In genomic region chr20:61644387-61645076, GRCh38 we compare ENCODE assay signal across 20 cellular contexts.
DNase-seq lines count a peak whose midpoint lies in the region; ATAC-seq, FAIRE-seq and TF ChIP-seq lines count a peak whose summit lies in the region.
"Had no signal": no experiment of that assay in that cellular context is flagged by ENCODE, and none has a peak within 500 bp of the region (broad histone marks: within the 10 kb centered on the region; RNA-seq: fewer than 3 reads in every experiment).

No MANE protein-coding gene starts in this region.

- 52 to 71% (median 70%) methylated on average over 14 to 24 of the region's 24 CpGs for WGBS in heart left ventricle, 4 donors

- no peaks in the 10 kb centered on the region for H3K9me3 Mint-ChIP-seq in nephron

- TF ChIP-seq CTCF in heart left ventricle (IDR thresholded peaks at IDR 0.05) (no peak), nephron (IDR thresholded peaks at IDR 0.05; ENCODE audit: unreplicated experiment in 3 of 3) (no peak)

- H3K27me3 Mint-ChIP-seq in nephron (ENCODE audit: low read depth): peaks cover 35% of the 10 kb centered on the region

- peak overlapping the region in 2 of 3 experiments; percentile 39 to 57 for H3K27ac Mint-ChIP-seq in nephron

- no peaks in the 10 kb centered on the region for H3K4me1 ChIP-seq in heart left ventricle

- no peaks in the 10 kb centered on the region for H3K36me3 ChIP-seq in heart left ventricle

- no peak overlapping the region for H3K4me3 ChIP-seq in heart left ventricle

- H3K9me3 ChIP-seq in heart left ventricle: peaks cover 0 to 4% (median 0%) of the 10 kb centered on the region in 12 donors

- TF ChIP-seq POLR2A in heart left ventricle (IDR thresholded peaks at IDR 0.05): no peak

- DNase-seq in left cardiac atrium (no peak), heart left ventricle (no peak), HTR-8/SVneo (ENCODE audit: insufficient read length, low spot score) (no peak), sciatic nerve (ENCODE audit: low spot score) (no peak), SW 1271 (lab: John Stamatoyannopoulos, UW) (no peak), HUDEP-2 (lab: John Stamatoyannopoulos, UW; ENCODE audit: unreplicated experiment in 76 of 76) (no peak)
- DNase-seq: ACHN; CD4-positive, alpha-beta memory T cell; DMS153; DMS79 treated with DMSO at 0.1 percent for 48 hours; EL; GDM1 had no signal

- peaks cover 31% of the 10 kb centered on the region for H3K4me1 Mint-ChIP-seq in nephron
- H3K4me1 Mint-ChIP-seq: CD4-positive, alpha-beta memory T cell had no signal

- peak; percentile 6 to 36 for ATAC-seq in left cardiac atrium
- no peak for ATAC-seq in heart left ventricle
- peak; percentile 39 for ATAC-seq in sciatic nerve
- no peak for ATAC-seq in HG03457 (IDR thresholded peaks at IDR 0.05; ENCODE audit: unreplicated experiment)
- ATAC-seq: HCT116, HepG2 had no signal

- intact Hi-C loops in left cardiac atrium (cut with DNase I): no loop called here
- intact Hi-C loops in heart left ventricle (cut with DNase I): no loop called here
- intact Hi-C loops in sciatic nerve (cut with DNase I): no loop called here

- H3K27me3 ChIP-seq in heart left ventricle: peaks cover 0 to 11% (median 0%) of the 10 kb centered on the region in 9 donors

- H3K4me3 Mint-ChIP-seq in nephron: no peak overlapping the region
- H3K4me3 Mint-ChIP-seq: CD4-positive, alpha-beta memory T cell had no signal

- peak; percentile 9 for FAIRE-seq in HTR-8/SVneo (lab: Jason Lieb, UNC)
- FAIRE-seq: D721Med, GM12892, GM19239, HepG2 had no signal

- no peaks in the 10 kb centered on the region for H3K36me3 Mint-ChIP-seq in nephron (ENCODE audit: low read depth)
- H3K36me3 Mint-ChIP-seq: CD4-positive, alpha-beta memory T cell had no signal

- no peak overlapping the region for H3K27ac ChIP-seq in heart left ventricle
- H3K27ac ChIP-seq: C4-2B had no signal

Comparison
In these comparisons a context has a peak if more than half of its experiments do, and no peak if none do; other contexts are left out.
1. ATAC-seq: peak in left cardiac atrium (2 of 2) and sciatic nerve (single experiment); none in heart left ventricle (0 of 4) and HG03457 (single experiment).